ENCODE assay signal across 19 cellular contexts in genomic region chr3:25527796-25528195, GRCh38.
DNase-seq lines count a peak whose midpoint lies in the region; TF ChIP-seq lines count a peak whose summit lies in the region.
"Had no signal": no experiment of that assay in that cellular context is flagged by ENCODE, and none has a peak within 500 bp of the region (broad histone marks: within the 10 kb centered on the region; RNA-seq: fewer than 3 reads in every experiment).

No MANE protein-coding gene starts in this region.

- H3K4me1 Mint-ChIP-seq in osteocyte (ENCODE audit: unreplicated experiment): peaks cover 5% of the 10 kb centered on the region
- H3K4me1 Mint-ChIP-seq: activated CD4-positive, alpha-beta T cell treated with anti-CD3 and anti-CD28 coated beads, Interleukin-2, amount 10 ng/mL, durations not matched to agents 7 days and 5 days had no signal

- peaks cover 12% of the 10 kb centered on the region for H3K9me3 Mint-ChIP-seq in osteocyte (ENCODE audit: unreplicated experiment)

- no peak overlapping the region for H3K4me3 Mint-ChIP-seq in osteocyte (ENCODE audit: unreplicated experiment)
- H3K4me3 Mint-ChIP-seq: activated CD4-positive, alpha-beta T cell treated with anti-CD3 and anti-CD28 coated beads, Interleukin-2, amount 10 ng/mL, durations not matched to agents 7 days and 5 days had no signal

- no peak overlapping the region for H3K4me3 ChIP-seq in fibroblast of the aortic adventitia (ENCODE audit: low read depth, low read length)
- H3K4me3 ChIP-seq: right lobe of liver, vagina had no signal

- peak; percentile 48 for DNase-seq in GM03348 (ENCODE audit: low spot score)
- peak in 48 of 58 donors; percentile 1 to 82 (median 37) for DNase-seq in anterior cingulate cortex (lab: John Stamatoyannopoulos, UW)
- peak; percentile 54 for DNase-seq in fibroblast of the aortic adventitia (ENCODE audit: low read depth)
- DNase-seq in osteocyte (ENCODE audit: extremely low spot score, unreplicated experiment): no peak
- no peak for DNase-seq in SHP77 (lab: John Stamatoyannopoulos, UW)
- DNase-seq in CD1c-positive myeloid dendritic cell (ENCODE audit: extremely low spot score): no peak
- DNase-seq in OCI-M2 (lab: John Stamatoyannopoulos, UW; ENCODE audit: unreplicated experiment): no peak
- DNase-seq in T-helper 9 cell: no peak
- DNase-seq: activated CD4-positive, alpha-beta T cell treated with anti-CD3 and anti-CD28 coated beads, Interleukin-2, amount 10 ng/mL, durations not matched to agents 7 days and 5 days; activated CD8-positive, alpha-beta memory T cell treated with anti-CD3 and anti-CD28 coated beads, Interleukin-2, amount 50 U/mL, for 4 hours; activated naive CD4-positive, alpha-beta T cell treated with Interleukin-2 at 50 U/mL for 16 hours; AML-193; effector CD4-positive, alpha-beta T cell; kidney glomerular epithelial cell; NCI-H146; NK-92 treated with Interleukin-12 subunit alpha and Interleukin-12 subunit beta, amount 100 ng/mL, for 24 hours; right lobe of liver; stimulated activated CD4-positive, alpha-beta T cell treated with anti-CD3 and anti-CD28 coated beads, Interleukin-1b, Interleukin-23, amount 100 ng/mL, for 48 hours had no signal

- peaks cover 4% of the 10 kb centered on the region for H3K36me3 Mint-ChIP-seq in osteocyte (ENCODE audit: unreplicated experiment)

- peak overlapping the region; percentile 47 for H3K27ac Mint-ChIP-seq in osteocyte (ENCODE audit: unreplicated experiment)
- H3K27ac Mint-ChIP-seq: activated CD4-positive, alpha-beta T cell treated with anti-CD3 and anti-CD28 coated beads, Interleukin-2, amount 10 ng/mL, durations not matched to agents 7 days and 5 days had no signal

- TF ChIP-seq CTCF in fibroblast of the aortic adventitia (IDR thresholded peaks at IDR 0.05; ENCODE audit: insufficient read depth, low read length) (no peak), osteocyte (IDR thresholded peaks at IDR 0.05) (no peak)

- no peaks in the 10 kb centered on the region for H3K27me3 Mint-ChIP-seq in osteocyte (ENCODE audit: unreplicated experiment)

Comparison
In these comparisons a context has a peak if more than half of its experiments do, and no peak if none do; other contexts are left out.
1. DNase-seq: peak in GM03348 (single experiment), anterior cingulate cortex (48 of 58) and fibroblast of the aortic adventitia (single experiment); none in osteocyte (single experiment), SHP77 (0 of 2), CD1c-positive myeloid dendritic cell (single experiment), OCI-M2 (single experiment) and T-helper 9 cell (single experiment).